In the genomic region with DNA sequence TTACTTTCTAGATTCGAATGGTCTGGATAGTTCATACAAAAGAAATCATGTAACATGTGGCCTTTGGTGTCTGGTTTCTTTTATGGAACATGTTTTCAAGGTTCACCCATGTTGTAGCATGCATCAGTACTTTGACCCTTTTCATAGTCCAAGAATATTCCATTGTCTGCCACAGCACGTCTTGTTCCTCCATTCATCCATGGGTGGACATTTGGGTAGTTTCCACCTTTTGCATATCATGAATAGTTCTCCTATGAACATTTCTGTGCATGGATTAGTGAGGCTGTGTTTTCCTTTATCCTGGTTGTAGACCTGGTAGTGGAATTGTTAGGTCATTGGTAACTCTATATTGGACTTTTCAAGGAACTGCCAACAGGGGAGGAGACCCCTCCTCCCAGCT, we compare ENCODE assay signal across 31 cellular contexts. TPM values are rescaled to one million over a fixed set of nuclear protein-coding genes. Genes with fewer than 3 reads are reported as not detected.
"Had no signal": no experiment of that assay in that cellular context is flagged by ENCODE, and none has a peak within 500 bp of the region (broad histone marks: within the 10 kb centered on the region; RNA-seq: fewer than 3 reads in every experiment).

No MANE protein-coding gene starts in this region.

- H3K27ac Mint-ChIP-seq: activated naive CD4-positive, alpha-beta T cell treated with anti-CD3 and anti-CD28 coated beads, Interleukin-2, amount 10 ng/mL, durations not matched to agents 7 days and 5 days; effector memory CD8-positive, alpha-beta T cell; stimulated activated naive CD8-positive, alpha-beta T cell treated with anti-CD3 and anti-CD28 coated beads, Interleukin-15, Interleukin-2, amounts not matched to agents 100 ng/mL and 50 ng/mL, for 24 hours; WTC11 had no signal

- H3K27ac ChIP-seq: brain microvascular endothelial cell, gastrocnemius medialis, right lobe of liver, thyroid gland, upper lobe of right lung had no signal

- H3K36me3 ChIP-seq: brain microvascular endothelial cell, gastrocnemius medialis, right lobe of liver, thyroid gland, upper lobe of right lung had no signal

- DNase-seq: activated CD4-positive, alpha-beta T cell treated with anti-CD3 and anti-CD28 coated beads, Interleukin-2, amount 50 U/mL, for 4 hours; activated CD8-positive, alpha-beta memory T cell treated with anti-CD3 and anti-CD28 coated beads, Interleukin-2, amount 50 U/mL, for 48 hours; activated effector memory CD4-positive, alpha-beta T cell treated with Interleukin-2 at 50 U/mL for 16 hours; activated naive CD4-positive, alpha-beta T cell treated with anti-CD3 and anti-CD28 coated beads, Interleukin-2, amount 10 ng/mL, durations not matched to agents 7 days and 5 days; activated T-cell treated with anti-CD3 and anti-CD28 coated beads, Interleukin-2, amount 50 U/mL, for 48 hours; amygdala; central memory CD4-positive, alpha-beta T cell; effector memory CD8-positive, alpha-beta T cell; gastrocnemius medialis; hypothalamus; left cardiac atrium; mesendoderm; mucosa of descending colon; nucleus accumbens; right lobe of liver; stimulated activated CD4-positive, alpha-beta T cell treated with anti-CD3 and anti-CD28 coated beads, Interleukin-4, amount 100 ng/mL, for 24 hours; substantia nigra; T-helper 1 cell; thyroid gland; upper lobe of right lung had no signal

- FAIRE-seq: colon, endothelial cell of umbilical vein, islet of Langerhans had no signal

- H3K4me1 ChIP-seq: thyroid gland had no signal

- H3K36me3 Mint-ChIP-seq: activated naive CD4-positive, alpha-beta T cell treated with anti-CD3 and anti-CD28 coated beads, Interleukin-2, amount 10 ng/mL, durations not matched to agents 7 days and 5 days; WTC11 had no signal

- H3K9me3 Mint-ChIP-seq: activated naive CD4-positive, alpha-beta T cell treated with anti-CD3 and anti-CD28 coated beads, Interleukin-2, amount 10 ng/mL, durations not matched to agents 7 days and 5 days; effector memory CD8-positive, alpha-beta T cell; stimulated activated naive CD8-positive, alpha-beta T cell treated with anti-CD3 and anti-CD28 coated beads, Interleukin-15, Interleukin-2, amounts not matched to agents 100 ng/mL and 50 ng/mL, for 24 hours; WTC11 had no signal

- ATAC-seq: effector memory CD8-positive, alpha-beta T cell; mucosa of descending colon; right lobe of liver; upper lobe of right lung; WTC11 had no signal

- H3K4me3 Mint-ChIP-seq: activated naive CD4-positive, alpha-beta T cell treated with anti-CD3 and anti-CD28 coated beads, Interleukin-2, amount 10 ng/mL, durations not matched to agents 7 days and 5 days; effector memory CD8-positive, alpha-beta T cell; stimulated activated naive CD8-positive, alpha-beta T cell treated with anti-CD3 and anti-CD28 coated beads, Interleukin-15, Interleukin-2, amounts not matched to agents 100 ng/mL and 50 ng/mL, for 24 hours; WTC11 had no signal

- H3K4me3 ChIP-seq: gastrocnemius medialis, mucosa of descending colon, right lobe of liver, thyroid gland, upper lobe of right lung had no signal

- H3K27me3 ChIP-seq: gastrocnemius medialis, right lobe of liver, thyroid gland, upper lobe of right lung had no signal

- H3K9me3 ChIP-seq: gastrocnemius medialis, mucosa of descending colon, right lobe of liver, thyroid gland, upper lobe of right lung had no signal

RNA-seq across cellular contexts. Expression of a gene that starts 31.7 kb away (rescaled TPM):
- total RNA-seq: activated CD8-positive, alpha-beta memory T cell treated with anti-CD3 and anti-CD28 coated beads for 36 hours; dermis microvascular lymphatic vessel endothelial cell; endothelial cell of umbilical vein; esophagus mucosa; gastrocnemius medialis; left cardiac atrium; mucosa of descending colon; right lobe of liver; thyroid gland; upper lobe of right lung; WTC11 had no signal
- polyA plus RNA-seq: endothelial cell of umbilical vein, neural cell had no signal

RNA-seq across cellular contexts. Expression of a gene that starts 37.2 kb away (rescaled TPM):
- total RNA-seq: activated CD8-positive, alpha-beta memory T cell treated with anti-CD3 and anti-CD28 coated beads for 36 hours; dermis microvascular lymphatic vessel endothelial cell; endothelial cell of umbilical vein; esophagus mucosa; gastrocnemius medialis; left cardiac atrium; lower leg skin; mucosa of descending colon; right lobe of liver; thyroid gland; upper lobe of right lung; WTC11 had no signal
- polyA plus RNA-seq: endothelial cell of umbilical vein, neural cell had no signal
